Comparison of ENCODE assay signal across 19 cellular contexts in the genomic region with DNA sequence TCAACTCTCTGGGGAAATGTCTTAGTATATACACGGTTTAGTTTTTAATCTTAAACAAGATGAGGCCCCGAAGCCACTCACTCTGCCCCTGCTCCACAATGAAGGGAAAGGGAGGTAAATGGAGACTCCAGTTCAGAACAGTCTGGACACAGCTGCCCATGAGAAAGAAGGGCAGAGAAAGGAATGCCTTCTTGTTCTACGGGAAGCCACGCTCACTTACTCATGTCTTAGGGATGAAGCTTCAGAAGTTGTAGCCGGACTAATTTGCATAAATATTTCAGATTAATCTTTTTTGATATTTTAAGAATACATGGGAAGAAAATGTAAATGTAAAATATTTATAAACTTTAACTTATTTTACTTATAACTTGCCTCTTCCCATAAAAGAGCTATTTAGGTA.
DNase-seq lines count a peak whose midpoint lies in the region; TF ChIP-seq lines count a peak whose summit lies in the region.
"Had no signal": no experiment of that assay in that cellular context is flagged by ENCODE, and none has a peak within 500 bp of the region (broad histone marks: within the 10 kb centered on the region; RNA-seq: fewer than 3 reads in every experiment).

No MANE protein-coding gene starts in this region.

- POLR2A ChIA-PET in SK-N-SH (lab: Yijun Ruan, JAX): no interaction called here

- intact Hi-C loops in dendritic cell treated with granulocyte-macrophage colony-stimulating factor and Interleukin-4, amounts not matched to agents 40 ng/mL and 50 ng/mL, for 4 days (cut with micrococcal nuclease): no loop called here

- no peak overlapping the region for H2AFZ ChIP-seq in SK-N-SH (ENCODE audit: low read depth)
- H2AFZ ChIP-seq: PC-9 had no signal

- peaks cover 0 to 2% of the 10 kb centered on the region in 2 experiments; a peak in 1 of 4 replicates for H3K4me1 ChIP-seq in SK-N-SH (ENCODE audit: control insufficient read depth in 1 of 2, insufficient read depth in 2 of 2, low read depth in 1 of 2, low read length in 1 of 2)
- H3K4me1 ChIP-seq: SJCRH30 had no signal

- no peaks in the 10 kb centered on the region for H3K9me3 ChIP-seq in SK-N-SH

- TF ChIP-seq CTCF in SK-N-SH (IDR thresholded peaks at IDR 0.05): no peak

- CTCF ChIA-PET in SK-N-SH (lab: Yijun Ruan, JAX): interaction anchor here (1.4 kb wide), 1 partner anchor 33 kb away, joined by 3 read pairs; no protein-coding TSS in a partner anchor

- no peak overlapping the region for H3K9ac ChIP-seq in SK-N-SH
- H3K9ac ChIP-seq: KMS-11 had no signal

- H3K79me2 ChIP-seq in SK-N-SH (ENCODE audit: insufficient read depth): no peaks in the 10 kb centered on the region

- no peaks in the 10 kb centered on the region for H3F3A ChIP-seq in SK-N-SH (replicated peaks; ENCODE audit: insufficient read depth)

- DNase-seq in ELR (ENCODE audit: low read depth) (peak; percentile 9), mesenteric fat pad (ENCODE audit: low spot score) (peak; percentile 24), SK-N-SH (no peak), epidermal melanocyte (ENCODE audit: insufficient read length, low spot score) (no peak), NOMO-1 treated with dmso at 0.1 percent for 144 hours (lab: John Stamatoyannopoulos, UW; ENCODE audit: unreplicated experiment) (no peak), amniotic stem cell (lab: John Stamatoyannopoulos, UW) (no peak)
- DNase-seq: CD4-positive, CD25-positive, alpha-beta regulatory T cell; GDM1; MM.1S; NCI-H2029; NCI-H446; NCI-H524 treated with DMSO at 0.1 percent for 48 hours; NCI-H774; PC-9; SJCRH30 had no signal

- H3K27ac ChIP-seq in SK-N-SH (ENCODE audit: low read depth in 2 of 2, low read length in 1 of 2): no peak overlapping the region
- H3K27ac ChIP-seq: KMS-11, PC-9, SJCRH30 had no signal

- H3K4me3 ChIP-seq in SK-N-SH (ENCODE audit: low read depth in 2 of 2, low read length in 1 of 2): no peak overlapping the region
- H3K4me3 ChIP-seq: GM12878, PC-9, SJCRH30 had no signal

- peak overlapping the region; percentile 6 for H3K27ac Mint-ChIP-seq in dendritic cell treated with granulocyte-macrophage colony-stimulating factor and Interleukin-4, amounts not matched to agents 40 ng/mL and 50 ng/mL, for 4 days
- H3K27ac Mint-ChIP-seq: CD4-positive, CD25-positive, alpha-beta regulatory T cell; IgD-negative memory B cell had no signal

- WGBS in SK-N-SH (ENCODE audit: low lambda C conversion rate): 41% methylated on average over 5 of the region's 5 CpGs

- H3K4me3 Mint-ChIP-seq in dendritic cell treated with granulocyte-macrophage colony-stimulating factor and Interleukin-4, amounts not matched to agents 40 ng/mL and 50 ng/mL, for 4 days: no peak overlapping the region
- H3K4me3 Mint-ChIP-seq: CD4-positive, CD25-positive, alpha-beta regulatory T cell; IgD-negative memory B cell had no signal

- no peak for TF ChIP-seq EP300 in SK-N-SH (IDR thresholded peaks at IDR 0.05; ENCODE audit: borderline replicate concordance in 1 of 2, low read depth in 1 of 2, low read length in 1 of 2)

- H4K20me1 ChIP-seq in SK-N-SH (ENCODE audit: insufficient read depth): no peaks in the 10 kb centered on the region

- H3K27me3 Mint-ChIP-seq in dendritic cell treated with granulocyte-macrophage colony-stimulating factor and Interleukin-4, amounts not matched to agents 40 ng/mL and 50 ng/mL, for 4 days: no peaks in the 10 kb centered on the region

- no peaks in the 10 kb centered on the region for H3K9me2 ChIP-seq in SK-N-SH

- no peaks in the 10 kb centered on the region for H3K36me3 Mint-ChIP-seq in dendritic cell treated with granulocyte-macrophage colony-stimulating factor and Interleukin-4, amounts not matched to agents 40 ng/mL and 50 ng/mL, for 4 days (ENCODE audit: low read depth)
- H3K36me3 Mint-ChIP-seq: CD4-positive, CD25-positive, alpha-beta regulatory T cell; IgD-negative memory B cell had no signal

- H3K36me3 ChIP-seq in SK-N-SH (replicated peaks in 1 of 2; ENCODE audit: control insufficient read depth in 1 of 2, insufficient read depth in 2 of 2, low read length in 1 of 2): no peaks in the 10 kb centered on the region
- H3K36me3 ChIP-seq: SJCRH30 had no signal

- no peak for TF ChIP-seq RAD21 in SK-N-SH (IDR thresholded peaks at IDR 0.05; ENCODE audit: low read length)

- no peak overlapping the region for H3K4me2 ChIP-seq in SK-N-SH
- H3K4me2 ChIP-seq: KMS-11, PC-9 had no signal

- peaks cover 49% of the 10 kb centered on the region for H3K4me1 Mint-ChIP-seq in dendritic cell treated with granulocyte-macrophage colony-stimulating factor and Interleukin-4, amounts not matched to agents 40 ng/mL and 50 ng/mL, for 4 days (ENCODE audit: low read depth)
- H3K4me1 Mint-ChIP-seq: CD4-positive, CD25-positive, alpha-beta regulatory T cell; IgD-negative memory B cell had no signal

- no peaks in the 10 kb centered on the region for H3K9me3 Mint-ChIP-seq in dendritic cell treated with granulocyte-macrophage colony-stimulating factor and Interleukin-4, amounts not matched to agents 40 ng/mL and 50 ng/mL, for 4 days

- no peaks in the 10 kb centered on the region for H3K27me3 ChIP-seq in SK-N-SH (ENCODE audit: insufficient read depth)
- H3K27me3 ChIP-seq: SJCRH30 had no signal

TF ChIP-seq in SK-N-SH, 30 proteins besides CTCF, POLR2A, EP300 and RAD21:
- TF ChIP-seq GABPA (IDR thresholded peaks at IDR 0.05; ENCODE audit: low read depth): no peak
- no peak for TF ChIP-seq JUND (IDR thresholded peaks at IDR 0.05)
- no peak for TF ChIP-seq TCF12 (IDR thresholded peaks at IDR 0.05)
- TF ChIP-seq, protein P1, sequence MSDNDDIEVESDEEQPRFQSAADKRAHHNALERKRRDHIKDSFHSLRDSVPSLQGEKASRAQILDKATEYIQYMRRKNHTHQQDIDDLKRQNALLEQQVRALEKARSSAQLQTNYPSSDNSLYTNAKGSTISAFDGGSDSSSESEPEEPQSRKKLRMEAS (IDR thresholded peaks at IDR 0.05; ENCODE audit: low read depth): no peak
- TF ChIP-seq FOXM1 (IDR thresholded peaks at IDR 0.05; ENCODE audit: low read depth): no peak
- TF ChIP-seq MEF2A (IDR thresholded peaks at IDR 0.05; ENCODE audit: borderline replicate concordance, low read depth): no peak
- TF ChIP-seq SMC3 (IDR thresholded peaks at IDR 0.05; ENCODE audit: low read depth, low read length): no peak
- no peak for TF ChIP-seq ZBTB33 (IDR thresholded peaks at IDR 0.05; ENCODE audit: borderline replicate concordance, low read depth)
- no peak for TF ChIP-seq NRF1 (IDR thresholded peaks at IDR 0.05; ENCODE audit: low read depth, low read length)

Comparison
In these comparisons a context has a peak if more than half of its experiments do, and no peak if none do; other contexts are left out.
1. DNase-seq: peak in ELR (single experiment) and mesenteric fat pad (single experiment); none in SK-N-SH (single experiment), epidermal melanocyte (single experiment), NOMO-1 treated with dmso at 0.1 percent for 144 hours (single experiment) and amniotic stem cell (single experiment).